2 cellular contexts compared by ENCODE assay signal in the genomic region with DNA sequence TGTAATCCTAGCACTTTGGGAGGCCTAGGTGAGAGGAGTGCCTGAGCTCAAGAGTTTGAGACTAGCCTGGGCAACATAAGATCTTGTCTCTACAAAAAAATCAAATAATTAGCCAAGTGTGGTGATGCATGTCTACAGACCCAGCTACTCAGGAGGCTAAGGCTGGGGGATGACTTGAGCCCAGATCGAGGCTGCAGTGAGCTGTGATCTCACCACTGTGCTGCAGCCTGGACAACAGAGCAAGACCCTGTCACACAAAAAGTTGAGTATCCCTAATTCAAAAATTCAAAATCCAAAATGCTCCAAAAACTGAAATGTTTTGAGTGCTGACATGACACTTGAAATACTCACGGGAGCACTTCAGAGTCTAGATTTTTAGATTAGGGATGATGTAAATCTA.
TF ChIP-seq lines count a peak whose summit lies in the region.

No MANE protein-coding gene starts in this region.

TF ChIP-seq in IMR-90, 13 proteins besides CTCF, POLR2A, EP300 and RAD21:
- no peak for TF ChIP-seq MAZ (IDR thresholded peaks at IDR 0.05; ENCODE audit: borderline replicate concordance, low read depth, low read length)
- no peak for TF ChIP-seq NFE2L2 (IDR thresholded peaks at IDR 0.05; ENCODE audit: low read depth, low read length)
- TF ChIP-seq, protein P1, sequence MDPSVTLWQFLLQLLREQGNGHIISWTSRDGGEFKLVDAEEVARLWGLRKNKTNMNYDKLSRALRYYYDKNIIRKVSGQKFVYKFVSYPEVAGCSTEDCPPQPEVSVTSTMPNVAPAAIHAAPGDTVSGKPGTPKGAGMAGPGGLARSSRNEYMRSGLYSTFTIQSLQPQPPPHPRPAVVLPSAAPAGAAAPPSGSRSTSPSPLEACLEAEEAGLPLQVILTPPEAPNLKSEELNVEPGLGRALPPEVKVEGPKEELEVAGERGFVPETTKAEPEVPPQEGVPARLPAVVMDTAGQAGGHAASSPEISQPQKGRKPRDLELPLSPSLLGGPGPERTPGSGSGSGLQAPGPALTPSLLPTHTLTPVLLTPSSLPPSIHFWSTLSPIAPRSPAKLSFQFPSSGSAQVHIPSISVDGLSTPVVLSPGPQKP (IDR thresholded peaks at IDR 0.05; ENCODE audit: borderline replicate concordance, low read depth, low read length) = no peak
- TF ChIP-seq CEBPB (IDR thresholded peaks at IDR 0.05; ENCODE audit: low read depth, low read length) = no peak
- TF ChIP-seq MAFK (IDR thresholded peaks at IDR 0.05; ENCODE audit: low read depth, low read length) = no peak
- TF ChIP-seq, protein P2, sequence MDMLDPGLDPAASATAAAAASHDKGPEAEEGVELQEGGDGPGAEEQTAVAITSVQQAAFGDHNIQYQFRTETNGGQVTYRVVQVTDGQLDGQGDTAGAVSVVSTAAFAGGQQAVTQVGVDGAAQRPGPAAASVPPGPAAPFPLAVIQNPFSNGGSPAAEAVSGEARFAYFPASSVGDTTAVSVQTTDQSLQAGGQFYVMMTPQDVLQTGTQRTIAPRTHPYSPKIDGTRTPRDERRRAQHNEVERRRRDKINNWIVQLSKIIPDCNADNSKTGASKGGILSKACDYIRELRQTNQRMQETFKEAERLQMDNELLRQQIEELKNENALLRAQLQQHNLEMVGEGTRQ (IDR thresholded peaks at IDR 0.05; ENCODE audit: low read depth, low read length) = no peak
- no peak for TF ChIP-seq RFX5 (IDR thresholded peaks at IDR 0.05; ENCODE audit: low read depth, low read length)
- TF ChIP-seq MXI1 (IDR thresholded peaks at IDR 0.05; ENCODE audit: borderline replicate concordance, low read depth, low read length) = no peak
- TF ChIP-seq SMC3 (IDR thresholded peaks at IDR 0.05; ENCODE audit: low read depth, low read length) = no peak
- no peak for TF ChIP-seq RCOR1 (IDR thresholded peaks at IDR 0.05; ENCODE audit: insufficient replicate concordance, low read length)
- no peak for TF ChIP-seq BHLHE40 (IDR thresholded peaks at IDR 0.05; ENCODE audit: low read depth, low read length)

TF ChIP-seq in endothelial cell of umbilical vein, 7 proteins besides CTCF, POLR2A, EP300 and RAD21:
- TF ChIP-seq, protein P3, sequence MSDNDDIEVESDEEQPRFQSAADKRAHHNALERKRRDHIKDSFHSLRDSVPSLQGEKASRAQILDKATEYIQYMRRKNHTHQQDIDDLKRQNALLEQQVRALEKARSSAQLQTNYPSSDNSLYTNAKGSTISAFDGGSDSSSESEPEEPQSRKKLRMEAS (IDR thresholded peaks at IDR 0.05; ENCODE audit: insufficient read depth, insufficient read length) = no peak
- TF ChIP-seq POLR2AphosphoS5 (IDR thresholded peaks at IDR 0.05; ENCODE audit: insufficient read depth, low read depth, low read length) = no peak
- TF ChIP-seq JUN (IDR thresholded peaks at IDR 0.05; ENCODE audit: borderline replicate concordance, insufficient read depth, insufficient read length, low read depth) = no peak
- no peak for TF ChIP-seq EZH2 (IDR thresholded peaks at IDR 0.05; ENCODE audit: borderline replicate concordance, low read depth, low read length, severe bottlenecking)
- TF ChIP-seq MYC (IDR thresholded peaks at IDR 0.05; ENCODE audit: low read depth, low read length) = no peak
- TF ChIP-seq GATA2 (IDR thresholded peaks at IDR 0.05; ENCODE audit: insufficient read depth, insufficient read length, low read depth, low read length) = no peak
- TF ChIP-seq FOS (IDR thresholded peaks at IDR 0.05; ENCODE audit: borderline replicate concordance, insufficient read depth, low read length) = no peak
